ENCODE assay signal across 23 cellular contexts in genomic region chr16:27618611-27619380, GRCh38.
DNase-seq lines count a peak whose midpoint lies in the region; ATAC-seq and TF ChIP-seq lines count a peak whose summit lies in the region.
"Had no signal": no experiment of that assay in that cellular context is flagged by ENCODE, and none has a peak within 500 bp of the region (broad histone marks: within the 10 kb centered on the region; RNA-seq: fewer than 3 reads in every experiment).

No MANE protein-coding gene starts in this region.

- CTCF ChIA-PET in RWPE1 (lab: Yijun Ruan, JAX): no interaction called here

- POLR2A ChIA-PET in RWPE1 (lab: Yijun Ruan, JAX; ENCODE audit: low non-redundant PET): no interaction called here

- intact Hi-C loops in left cardiac atrium (cut with DNase I): no loop called here

- TF ChIP-seq CTCF in retinal pigment epithelial cell (conservative IDR thresholded peaks at IDR 0.05; ENCODE audit: low read depth, low read length) (no peak), RWPE1 (conservative IDR thresholded peaks at IDR 0.05; ENCODE audit: low read depth) (no peak)

- H3K27ac ChIP-seq in RWPE1: no peak overlapping the region
- H3K27ac ChIP-seq: epithelial cell of prostate, sigmoid colon, tibial nerve had no signal

- DNase-seq in NCI-H2107 (lab: John Stamatoyannopoulos, UW) (peak; percentile 38), OCI-M1 (lab: John Stamatoyannopoulos, UW) (peak; percentile 48), left cardiac atrium (no peak), retinal pigment epithelial cell (ENCODE audit: low read depth) (peak; percentile 47), RWPE1 (ENCODE audit: low spot score) (no peak)
- DNase-seq in central memory CD4-positive, alpha-beta T cell: no peak
- DNase-seq: activated CD8-positive, alpha-beta memory T cell treated with anti-CD3 and anti-CD28 coated beads for 24 hours; AML-193; dermis blood vessel endothelial cell; foreskin melanocyte; HFFc6; left colon; NCI-H2029; sigmoid colon; stimulated activated naive CD4-positive, alpha-beta T cell treated with Interleukin-2 at 50 U/mL for 16 hours; T-helper 9 cell had no signal

- H3K4me3 ChIP-seq in retinal pigment epithelial cell (ENCODE audit: low read length): no peak overlapping the region
- H3K4me3 ChIP-seq: sigmoid colon, tibial nerve had no signal

- ATAC-seq in left cardiac atrium (peak; percentile 75 to 86), HG03432 (IDR thresholded peaks at IDR 0.05; ENCODE audit: unreplicated experiment) (no peak)
- ATAC-seq: activated CD4-positive, CD25-positive, alpha-beta regulatory T cell treated with anti-CD3 and anti-CD28 coated beads, Interleukin-2, amount 50 U/mL, for 24 hours; activated naive CD4-positive, alpha-beta T cell treated with anti-CD3 and anti-CD28 coated beads, Interleukin-2, amount 50 U/mL, for 72 hours; left colon; Panc1; SK-N-SH treated with all-trans-retinoic acid at 6 μM for 48 hours had no signal

Comparison
In these comparisons a context has a peak if more than half of its experiments do, and no peak if none do; other contexts are left out.
1. DNase-seq: peak in NCI-H2107 (single experiment), OCI-M1 (single experiment) and retinal pigment epithelial cell (single experiment); none in left cardiac atrium (single experiment), central memory CD4-positive, alpha-beta T cell (single experiment) and RWPE1 (single experiment).